In the genomic region with DNA sequence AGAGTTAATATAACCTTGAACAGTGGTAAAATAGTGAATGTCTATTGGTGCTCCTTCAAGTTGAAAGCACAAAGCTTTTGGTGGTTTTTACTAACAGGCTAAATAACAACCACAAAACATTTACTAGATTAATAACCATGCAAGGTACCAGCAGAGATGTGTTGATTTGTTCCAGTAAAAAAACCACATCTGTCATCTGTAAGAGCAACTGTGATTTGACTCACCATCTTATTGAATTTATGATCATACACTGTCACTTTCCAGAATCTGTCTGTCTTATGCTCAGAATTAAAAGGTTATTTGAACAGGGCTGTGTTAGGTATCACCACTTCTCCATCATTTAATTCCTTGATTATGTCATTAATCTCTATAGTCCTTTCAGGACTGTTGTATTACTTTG, we compare ENCODE assay signal across 23 cellular contexts.
"Had no signal": no experiment of that assay in that cellular context is flagged by ENCODE, and none has a peak within 500 bp of the region (broad histone marks: within the 10 kb centered on the region; RNA-seq: fewer than 3 reads in every experiment).

No MANE protein-coding gene starts in this region.

- DNase-seq: activated CD4-positive, alpha-beta T cell treated with anti-CD3 and anti-CD28 coated beads, Interleukin-2, amount 50 U/mL, for 1 hour; activated CD8-positive, alpha-beta memory T cell treated with anti-CD3 and anti-CD28 coated beads, Interleukin-2, amount 10 ng/mL, durations not matched to agents 7 days and 5 days; activated effector memory CD4-positive, alpha-beta T cell treated with Interleukin-2 at 50 U/mL for 16 hours; activated naive CD4-positive, alpha-beta T cell treated with Interleukin-2 at 50 U/mL for 16 hours; brain microvascular endothelial cell; cerebellar nuclear complex; KG1; MG63; MV-4-11; NCI-H1092 treated with DMSO at 0.1 percent for 48 hours; NCI-H1417 treated with DMSO at 0.1 percent for 48 hours; NCI-H1694; NCI-H2029 treated with DMSO at 0.1 percent for 48 hours; NCI-H510A treated with DMSO at 0.1 percent for 48 hours; NCI-H69; NK-92 treated with Interleukin-12 subunit alpha and Interleukin-12 subunit beta, amount 100 ng/mL, for 24 hours; SHP77; T-helper 17 cell; T-helper 9 cell had no signal

- H3K4me1 Mint-ChIP-seq: activated CD8-positive, alpha-beta memory T cell treated with anti-CD3 and anti-CD28 coated beads, Interleukin-2, amount 10 ng/mL, durations not matched to agents 7 days and 5 days; IgD-negative memory B cell; T-helper 17 cell; WTC11 had no signal

- H3K27ac Mint-ChIP-seq: activated CD8-positive, alpha-beta memory T cell treated with anti-CD3 and anti-CD28 coated beads, Interleukin-2, amount 10 ng/mL, durations not matched to agents 7 days and 5 days; activated naive CD4-positive, alpha-beta T cell treated with anti-CD3 and anti-CD28 coated beads, Interleukin-2, amount 50 U/mL, for 72 hours; IgD-negative memory B cell; T-helper 17 cell; WTC11 had no signal

- ATAC-seq: activated CD8-positive, alpha-beta memory T cell treated with anti-CD3 and anti-CD28 coated beads, Interleukin-2, amount 10 ng/mL, durations not matched to agents 7 days and 5 days; SK-N-SH treated with all-trans-retinoic acid at 6 μM for 48 hours; T-helper 17 cell; WTC11 had no signal

- H3K4me3 Mint-ChIP-seq: activated CD8-positive, alpha-beta memory T cell treated with anti-CD3 and anti-CD28 coated beads, Interleukin-2, amount 10 ng/mL, durations not matched to agents 7 days and 5 days; IgD-negative memory B cell; T-helper 17 cell; WTC11 had no signal

- H3K27me3 Mint-ChIP-seq: IgD-negative memory B cell, T-helper 17 cell had no signal

- H3K36me3 Mint-ChIP-seq: activated CD8-positive, alpha-beta memory T cell treated with anti-CD3 and anti-CD28 coated beads, Interleukin-2, amount 10 ng/mL, durations not matched to agents 7 days and 5 days; IgD-negative memory B cell had no signal
